In genomic region chr2:83994767-83995166, GRCh38 we compare ENCODE assay signal across 8 cellular contexts.
"Had no signal": no experiment of that assay in that cellular context is flagged by ENCODE, and none has a peak within 500 bp of the region (broad histone marks: within the 10 kb centered on the region; RNA-seq: fewer than 3 reads in every experiment).

No MANE protein-coding gene starts in this region.

- H3K27ac ChIP-seq: HL-60, KMS-11 had no signal

- H3K27ac Mint-ChIP-seq: IgD-negative memory B cell had no signal

- H3K27me3 Mint-ChIP-seq: IgD-negative memory B cell had no signal

- ATAC-seq: HepG2 had no signal

- H3K9ac ChIP-seq: KMS-11 had no signal

- DNase-seq: IMR-90, KBM-7, KG1 had no signal

- H3K4me1 Mint-ChIP-seq: IgD-negative memory B cell had no signal

- H3K4me2 ChIP-seq: KMS-11 had no signal

- FAIRE-seq: HepG2, HTR-8/SVneo had no signal

- H3K36me3 Mint-ChIP-seq: IgD-negative memory B cell had no signal
